In the genomic region with DNA sequence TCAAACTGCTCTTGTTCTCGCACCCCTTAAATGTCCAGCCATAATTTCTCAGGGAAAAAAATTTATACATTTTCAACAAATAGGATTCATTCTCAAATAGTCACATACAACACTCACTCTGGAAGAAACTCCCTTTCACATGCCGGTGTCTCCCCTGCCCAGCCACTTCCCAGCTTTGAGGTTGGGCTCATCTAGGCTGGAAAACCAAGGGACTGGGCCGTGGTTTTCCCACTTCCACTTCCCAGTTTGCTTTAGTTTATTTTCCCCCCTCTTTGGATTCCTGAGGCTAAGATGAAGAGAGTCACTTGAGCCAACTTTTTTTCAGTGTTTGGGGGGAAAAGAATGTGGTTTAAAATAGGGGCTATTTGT, we compare ENCODE assay signal across 9 cellular contexts. TPM values are rescaled to one million over a fixed set of nuclear protein-coding genes. Genes with fewer than 3 reads are reported as not detected.
A peak's percentile ranks its signal among the peaks of the same experiment; 100 is the strongest.
DNase-seq lines count a peak whose midpoint lies in the region; ATAC-seq, FAIRE-seq and TF ChIP-seq lines count a peak whose summit lies in the region.
"Had no signal": no experiment of that assay in that cellular context is flagged by ENCODE, and none has a peak within 500 bp of the region (broad histone marks: within the 10 kb centered on the region; RNA-seq: fewer than 3 reads in every experiment).

No MANE protein-coding gene starts in this region.

- H3K4me3 ChIP-seq in CD4-positive, alpha-beta memory T cell (ENCODE audit: low read length in 2 of 2): no peak overlapping the region
- H3K4me3 ChIP-seq in HUES48 (ENCODE audit: low read depth, low read length): peak overlapping the region; percentile 28

- peak overlapping the region in 5 of 7 donors; percentile 82 to 99 (median 93) for H3K27ac Mint-ChIP-seq in CD4-positive, alpha-beta memory T cell
- peak overlapping the region; percentile 93 to 98 for H3K27ac Mint-ChIP-seq in natural killer cell

- no peak overlapping the region for H3K27ac ChIP-seq in CD4-positive, alpha-beta memory T cell (ENCODE audit: low read depth, low read length)
- H3K27ac ChIP-seq in HUES48 (ENCODE audit: low read depth, low read length): no peak overlapping the region

- no peaks in the 10 kb centered on the region for H3K36me3 ChIP-seq in CD4-positive, alpha-beta memory T cell (ENCODE audit: insufficient read depth, low read length)
- H3K36me3 ChIP-seq in HUES48 (ENCODE audit: control insufficient read depth, insufficient read depth, low read length): peaks cover 2% of the 10 kb centered on the region; the same call in 1 of the 2 replicates

- no peak for TF ChIP-seq POLR2A in GM12891 (IDR thresholded peaks at IDR 0.05; ENCODE audit: low read depth, low read length)

- no peak overlapping the region for H3K9ac ChIP-seq in HUES48 (ENCODE audit: low read depth, low read length)

- FAIRE-seq in GM12891 (lab: Jason Lieb, UNC): no peak

- H3K4me1 Mint-ChIP-seq in CD4-positive, alpha-beta memory T cell: peaks cover 29 to 46% (median 37%) of the 10 kb centered on the region in 4 donors
- peaks cover 26 to 33% of the 10 kb centered on the region in 2 donors for H3K4me1 Mint-ChIP-seq in natural killer cell

- DNase-seq in CD4-positive, alpha-beta memory T cell: no peak
- DNase-seq in amniotic epithelial cell (ENCODE audit: low read depth): peak; percentile 34
- no peak for DNase-seq in natural killer cell
- no peak for DNase-seq in GM10266 (ENCODE audit: extremely low spot score)
- DNase-seq in stimulated activated CD4-positive, alpha-beta T cell treated with anti-CD3 and anti-CD28 coated beads, Interleukin-4, amount 100 ng/mL, for 4 hours: no peak
- DNase-seq in GM12891 (ENCODE audit: insufficient read length, low spot score): no peak

- intact Hi-C loops in CD4-positive, alpha-beta memory T cell (cut with micrococcal nuclease): loop anchor here (5.0 kb wide), 1 partner anchor 129 kb away; a partner anchor contains a TSS
- intact Hi-C loops in natural killer cell (cut with micrococcal nuclease): loop anchor here (5.0 kb wide), 1 partner anchor 129 kb away; a partner anchor contains a TSS

- no peaks in the 10 kb centered on the region for H3K9me3 ChIP-seq in CD4-positive, alpha-beta memory T cell (ENCODE audit: control insufficient read depth in 1 of 2, low read length in 2 of 2)
- H3K9me3 ChIP-seq in HUES48 (ENCODE audit: control insufficient read depth, insufficient read depth, low read length): no peaks in the 10 kb centered on the region

- ATAC-seq in natural killer cell (no peak), HG03280 (IDR thresholded peaks at IDR 0.05; ENCODE audit: unreplicated experiment) (no peak)

- POLR2A ChIA-PET in CD4-positive, alpha-beta memory T cell (lab: Charles Lee; ENCODE audit: partially characterized antibody): no interaction called here

- no peak for TF ChIP-seq CTCF in natural killer cell (IDR thresholded peaks at IDR 0.05)
- TF ChIP-seq CTCF in GM10266 (IDR thresholded peaks at IDR 0.05; ENCODE audit: control insufficient read depth, insufficient read depth, low read depth, missing control alignments): no peak

- no peaks in the 10 kb centered on the region for H3K27me3 Mint-ChIP-seq in CD4-positive, alpha-beta memory T cell
- no peaks in the 10 kb centered on the region for H3K27me3 Mint-ChIP-seq in natural killer cell (ENCODE audit: low read depth in 2 of 2)

- H3K9me3 Mint-ChIP-seq in CD4-positive, alpha-beta memory T cell: no peaks in the 10 kb centered on the region
- no peaks in the 10 kb centered on the region for H3K9me3 Mint-ChIP-seq in natural killer cell
- H3K9me3 Mint-ChIP-seq: T-helper 1 cell treated with Interleukin-12 subunit alpha and Interleukin-12 subunit beta and Interleukin-4 antibody, amounts not matched to agents 30 μg/mL and 1 μg/mL, for 36 hours had no signal

- CTCF ChIA-PET in CD4-positive, alpha-beta memory T cell (lab: Charles Lee; ENCODE audit: partially characterized antibody): interaction anchor here (1.0 to 2.8 kb wide), 7 partner anchors 9 to 134 kb away, joined by 3 to 16 read pairs (median 3); no protein-coding TSS in a partner anchor

- H3K36me3 Mint-ChIP-seq in CD4-positive, alpha-beta memory T cell: peaks cover 0 to 11% of the 10 kb centered on the region in 2 donors
- no peaks in the 10 kb centered on the region for H3K36me3 Mint-ChIP-seq in natural killer cell

- H3K27me3 ChIP-seq in CD4-positive, alpha-beta memory T cell (ENCODE audit: insufficient read depth, low read length): no peaks in the 10 kb centered on the region
- H3K27me3 ChIP-seq in HUES48 (ENCODE audit: control insufficient read depth, insufficient read depth, low read length): no peaks in the 10 kb centered on the region

- H3K4me1 ChIP-seq in CD4-positive, alpha-beta memory T cell (ENCODE audit: insufficient read depth, low read length): peaks cover 42% of the 10 kb centered on the region
- peaks cover 12% of the 10 kb centered on the region for H3K4me1 ChIP-seq in HUES48 (ENCODE audit: control insufficient read depth, insufficient read depth, low read length)

- peak overlapping the region in 5 of 8 donors; percentile 22 to 97 (median 93) for H3K4me3 Mint-ChIP-seq in CD4-positive, alpha-beta memory T cell
- peak overlapping the region; percentile 100 for H3K4me3 Mint-ChIP-seq in natural killer cell

TF ChIP-seq in GM12891, 5 proteins besides CTCF, POLR2A, EP300 and RAD21:
- no peak for TF ChIP-seq SPI1 (IDR thresholded peaks at IDR 0.05; ENCODE audit: low read depth, low read length)
- no peak for TF ChIP-seq PAX5 (IDR thresholded peaks at IDR 0.05; ENCODE audit: insufficient read depth, low read length, severe bottlenecking)
- TF ChIP-seq POU2F2 (IDR thresholded peaks at IDR 0.05; ENCODE audit: low read depth, low read length): no peak
- no peak for TF ChIP-seq POLR2AphosphoS5 (IDR thresholded peaks at IDR 0.05; ENCODE audit: low read depth, low read length)
- no peak for TF ChIP-seq TAF1 (IDR thresholded peaks at IDR 0.05; ENCODE audit: low read depth, low read length)

RNA-seq across cellular contexts. Expression of a gene that starts 0.5 kb away (rescaled TPM):
- 10 to 100 TPM; 41.2 to 42.7 TPM for total RNA-seq in CD4-positive, alpha-beta memory T cell
- polyA plus RNA-seq in CD4-positive, alpha-beta memory T cell: 10 to 100 TPM; 13.1 to 20.2 TPM
- 10 to 100 TPM; 27.0 to 35.5 (median 34.6) TPM for total RNA-seq in natural killer cell
- 15.9 TPM for polyA plus RNA-seq in GM12891 (2012; ENCODE audit: low read depth, missing spikeins)
